Comparison of ENCODE assay signal across 1 cellular context in the genomic region with DNA sequence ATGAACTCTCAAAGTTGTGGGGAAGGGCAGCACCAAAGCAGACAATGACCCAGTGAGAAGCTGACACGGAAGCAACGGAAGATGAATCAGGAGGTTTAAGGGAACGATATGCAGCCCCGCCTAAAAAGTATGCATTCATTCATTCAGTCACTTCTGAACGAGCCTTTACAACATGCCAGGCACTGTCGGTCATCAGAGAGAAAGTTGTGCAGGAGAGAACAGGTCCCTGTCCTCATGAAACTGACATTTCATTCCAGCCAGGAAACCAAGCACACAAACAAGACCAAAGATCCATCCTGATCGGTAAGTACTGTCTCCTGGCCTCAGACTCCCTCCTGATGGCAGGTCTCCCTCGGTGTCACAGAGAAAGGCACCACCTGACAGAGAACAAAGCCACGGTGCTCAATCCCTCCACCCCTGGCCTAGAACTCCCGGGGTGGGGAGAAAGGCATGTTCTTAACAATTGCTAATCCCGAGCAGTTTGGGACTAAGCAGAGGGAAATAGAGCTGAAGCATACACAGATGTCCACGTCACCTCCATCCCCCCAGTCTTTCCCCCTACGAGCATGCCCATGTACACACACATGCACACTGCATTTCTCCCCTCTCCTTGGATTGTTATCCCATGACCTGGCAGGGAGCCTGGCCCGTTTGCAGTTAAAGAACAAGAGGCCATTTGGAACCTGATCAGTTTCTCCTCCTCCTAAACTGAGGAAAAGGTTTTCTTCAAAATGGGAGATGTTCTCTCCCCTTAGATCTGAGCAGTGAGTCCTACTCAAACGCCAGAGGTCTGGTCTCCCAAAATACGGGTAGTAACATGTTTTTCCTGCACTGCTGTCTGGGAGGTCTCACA.
TF ChIP-seq lines count a peak whose summit lies in the region.

No MANE protein-coding gene starts in this region.

TF ChIP-seq in H1, 55 proteins besides CTCF, POLR2A, EP300 and RAD21:
- no peak for TF ChIP-seq E2F6 (IDR thresholded peaks at IDR 0.05)
TF ChIP-seq in H1: peak in this region for 0.
